1 cellular context compared by ENCODE assay signal in the genomic region with DNA sequence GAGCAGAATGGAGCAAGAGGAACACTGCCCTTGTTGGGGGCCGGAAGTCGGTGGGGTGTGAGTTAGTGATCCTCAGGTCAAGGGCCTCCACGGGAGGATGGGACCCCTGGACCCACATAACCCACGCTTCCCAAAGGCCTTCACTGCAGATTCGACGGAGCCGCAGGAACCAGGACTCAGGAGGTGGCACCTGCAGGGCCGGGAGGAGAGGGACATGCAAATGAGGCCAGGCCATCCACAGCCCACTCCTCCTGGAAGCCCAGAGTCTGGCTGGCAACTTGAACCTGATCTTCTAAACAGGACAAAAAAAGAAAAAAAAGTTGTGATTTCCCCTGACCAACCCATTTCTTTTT.
TF ChIP-seq lines count a peak whose summit lies in the region.

No MANE protein-coding gene starts in this region.

TF ChIP-seq in HEK293, 187 proteins besides CTCF, POLR2A, EP300 and RAD21 (continued from another document):
- TF ChIP-seq, protein P1, sequence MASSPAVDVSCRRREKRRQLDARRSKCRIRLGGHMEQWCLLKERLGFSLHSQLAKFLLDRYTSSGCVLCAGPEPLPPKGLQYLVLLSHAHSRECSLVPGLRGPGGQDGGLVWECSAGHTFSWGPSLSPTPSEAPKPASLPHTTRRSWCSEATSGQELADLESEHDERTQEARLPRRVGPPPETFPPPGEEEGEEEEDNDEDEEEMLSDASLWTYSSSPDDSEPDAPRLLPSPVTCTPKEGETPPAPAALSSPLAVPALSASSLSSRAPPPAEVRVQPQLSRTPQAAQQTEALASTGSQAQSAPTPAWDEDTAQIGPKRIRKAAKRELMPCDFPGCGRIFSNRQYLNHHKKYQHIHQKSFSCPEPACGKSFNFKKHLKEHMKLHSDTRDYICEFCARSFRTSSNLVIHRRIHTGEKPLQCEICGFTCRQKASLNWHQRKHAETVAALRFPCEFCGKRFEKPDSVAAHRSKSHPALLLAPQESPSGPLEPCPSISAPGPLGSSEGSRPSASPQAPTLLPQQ (tag by site-specific recombination; IDR thresholded peaks at IDR 0.05): no peak
- no peak for TF ChIP-seq ZNF112 (tag by site-specific recombination; IDR thresholded peaks at IDR 0.05)
- no peak for TF ChIP-seq GLI4 (tag by site-specific recombination; IDR thresholded peaks at IDR 0.05)
- TF ChIP-seq ZNF223 (tag by site-specific recombination; IDR thresholded peaks at IDR 0.05): no peak
- no peak for TF ChIP-seq KLF9 (tag by site-specific recombination; IDR thresholded peaks at IDR 0.05; ENCODE audit: low read depth)
- no peak for TF ChIP-seq ZBTB21 (tag by site-specific recombination; IDR thresholded peaks at IDR 0.05)
